In the genomic region with DNA sequence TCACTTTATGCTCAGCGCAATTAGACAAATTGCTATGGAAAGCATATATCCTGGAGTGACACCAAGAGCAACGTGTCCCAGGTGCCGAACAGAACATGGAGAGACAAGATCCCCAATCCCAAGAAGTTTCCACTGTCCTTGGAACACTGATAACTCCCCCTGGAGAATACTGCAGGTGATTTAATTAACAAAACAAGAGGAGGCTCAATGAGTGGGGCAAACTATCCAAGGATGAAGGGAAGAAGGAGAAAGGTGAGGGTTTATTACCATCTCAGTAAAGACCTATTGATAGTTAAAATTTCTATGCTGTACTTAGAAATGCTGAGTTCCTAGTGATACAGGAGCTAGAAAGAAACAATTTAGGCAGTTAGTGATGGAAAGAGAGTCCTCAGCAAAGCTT, we compare ENCODE assay signal across 21 cellular contexts. TPM values are rescaled to one million over a fixed set of nuclear protein-coding genes. Genes with fewer than 3 reads are reported as not detected.
A peak's percentile ranks its signal among the peaks of the same experiment; 100 is the strongest.
DNase-seq lines count a peak whose midpoint lies in the region; ATAC-seq and TF ChIP-seq lines count a peak whose summit lies in the region.
"Had no signal": no experiment of that assay in that cellular context is flagged by ENCODE, and none has a peak within 500 bp of the region (broad histone marks: within the 10 kb centered on the region; RNA-seq: fewer than 3 reads in every experiment).

No MANE protein-coding gene starts in this region.

- no peak for ATAC-seq in GM18870 (IDR thresholded peaks at IDR 0.05; ENCODE audit: unreplicated experiment)
- no peak for ATAC-seq in heart left ventricle

- peak overlapping the region; percentile 95 for H3K27ac Mint-ChIP-seq in Caco-2 (ENCODE audit: unreplicated experiment)
- H3K27ac Mint-ChIP-seq: HFFc6 had no signal

- peaks cover 43% of the 10 kb centered on the region for H3K4me1 Mint-ChIP-seq in Caco-2 (ENCODE audit: low read depth, unreplicated experiment)

- H3K36me3 ChIP-seq in Caco-2 (ENCODE audit: control insufficient read depth, insufficient read depth, low read length) = no peaks in the 10 kb centered on the region
- H3K36me3 ChIP-seq in HUES64 (ENCODE audit: insufficient read depth, low read length) = no peaks in the 10 kb centered on the region
- H3K36me3 ChIP-seq in neural cell (ENCODE audit: insufficient read depth, low read length) = no peaks in the 10 kb centered on the region
- no peaks in the 10 kb centered on the region for H3K36me3 ChIP-seq in heart left ventricle

- BruUV-seq in Caco-2 (replicated peaks; lab: Mats Ljungman, UMichigan) = no TSS peak

- peaks cover 12% of the 10 kb centered on the region for H3K36me3 Mint-ChIP-seq in Caco-2 (ENCODE audit: insufficient read depth, unreplicated experiment)

- peaks cover 13% of the 10 kb centered on the region for H3K9me3 Mint-ChIP-seq in Caco-2 (ENCODE audit: unreplicated experiment)
- H3K9me3 Mint-ChIP-seq: HFFc6 had no signal

- 61% methylated on average over 3 of the region's 3 CpGs for WGBS in HUES64
- 47 to 93% (median 70%) methylated on average over 3 of the region's 3 CpGs for WGBS in heart left ventricle, 4 donors

- no peaks in the 10 kb centered on the region; the same call in 1 of the 2 replicates for H3K27me3 ChIP-seq in Caco-2 (replicated peaks; ENCODE audit: control insufficient read depth, insufficient read depth, low read length)
- no peaks in the 10 kb centered on the region for H3K27me3 ChIP-seq in HUES64 (ENCODE audit: insufficient read depth, low read length)
- H3K27me3 ChIP-seq in neural cell (ENCODE audit: insufficient read depth, low read depth, low read length) = no peaks in the 10 kb centered on the region
- no peaks in the 10 kb centered on the region for H3K27me3 ChIP-seq in heart left ventricle

- H3K4me2 ChIP-seq in neural cell (ENCODE audit: low read length) = no peak overlapping the region
- H3K4me2 ChIP-seq: KMS-11 had no signal

- POLR2A ChIA-PET in Caco-2 (lab: Charles Lee) = no interaction called here

- H3F3A ChIP-seq in neural cell (ENCODE audit: insufficient read depth, low read length, poor library complexity, severe bottlenecking) = no peaks in the 10 kb centered on the region

- no peak for TF ChIP-seq CTCF in Caco-2 (IDR thresholded peaks at IDR 0.05; ENCODE audit: insufficient read depth in 1 of 2, low read depth in 1 of 2, low read length in 1 of 2, severe bottlenecking in 1 of 2, unreplicated experiment in 1 of 2)
- TF ChIP-seq CTCF in neural cell (IDR thresholded peaks at IDR 0.05; ENCODE audit: poor library complexity, severe bottlenecking) = no peak
- TF ChIP-seq CTCF in heart left ventricle (IDR thresholded peaks at IDR 0.05) = no peak

- H3K9me3 ChIP-seq in Caco-2 (peaks cover 3% of the 10 kb centered on the region; the same call in 1 of the 2 replicates), HUES64 (ENCODE audit: insufficient read depth, low read depth, low read length) (no peaks in the 10 kb centered on the region), neural cell (ENCODE audit: low read length) (no peaks in the 10 kb centered on the region), heart left ventricle (no peaks in the 10 kb centered on the region)

- DNase-seq in Caco-2 (no peak), epithelial cell of prostate (ENCODE audit: low read depth, low spot score) (no peak), HPDE6-E6E7 (ENCODE audit: extremely low spot score) (no peak), heart left ventricle (no peak)
- DNase-seq: EL, GF-D8, H7, HFFc6, IMR-90, MV-4-11, NCI-H1105 treated with DMSO at 0.1 percent for 48 hours, NCI-H2081 treated with DMSO at 0.1 percent for 48 hours, NCI-H446, NCI-H526, Right ventricle myocardium superior had no signal

- peaks cover 44% of the 10 kb centered on the region for H3K4me1 ChIP-seq in Caco-2
- peaks cover 41% of the 10 kb centered on the region for H3K4me1 ChIP-seq in HUES64 (ENCODE audit: insufficient read depth, low read length)
- H3K4me1 ChIP-seq in heart left ventricle = no peaks in the 10 kb centered on the region

- H3K27ac ChIP-seq in HUES64 (ENCODE audit: low read depth, low read length) = peak overlapping the region; percentile 81
- H3K27ac ChIP-seq in epithelial cell of prostate = peak overlapping the region; percentile 99
- H3K27ac ChIP-seq in neural cell (ENCODE audit: low read length) = no peak overlapping the region
- no peak overlapping the region for H3K27ac ChIP-seq in heart left ventricle
- H3K27ac ChIP-seq: C4-2B, KMS-11 had no signal

- CTCF ChIA-PET in Caco-2 (lab: Charles Lee) = no interaction called here

- no peaks in the 10 kb centered on the region for H3K79me2 ChIP-seq in neural cell (replicated peaks; ENCODE audit: insufficient read depth, low read length)

- H2AFZ ChIP-seq in neural cell (ENCODE audit: low read depth, low read length) = no peak overlapping the region

- intact Hi-C loops in Caco-2 (cut with micrococcal nuclease; ENCODE audit: unreplicated experiment) = no loop called here
- intact Hi-C loops in heart left ventricle (cut with DNase I) = no loop called here

- TF ChIP-seq RAD21 in neural cell (conservative IDR thresholded peaks at IDR 0.05) = no peak

- TF ChIP-seq POLR2A in heart left ventricle (IDR thresholded peaks at IDR 0.05) = no peak

- no peak for TF ChIP-seq EP300 in neural cell (conservative IDR thresholded peaks at IDR 0.05; ENCODE audit: poor library complexity, severe bottlenecking)

- no peak overlapping the region for H3K9ac ChIP-seq in HUES64 (ENCODE audit: low read depth, low read length)
- no peak overlapping the region for H3K9ac ChIP-seq in neural cell (ENCODE audit: low read length)
- H3K9ac ChIP-seq: KMS-11 had no signal

- H3K9me2 ChIP-seq in neural cell (ENCODE audit: insufficient read depth, low read length) = no peaks in the 10 kb centered on the region

- H3K27me3 Mint-ChIP-seq in Caco-2 (ENCODE audit: insufficient read depth, unreplicated experiment) = no peaks in the 10 kb centered on the region

- no peaks in the 10 kb centered on the region for H4K20me1 ChIP-seq in neural cell (ENCODE audit: insufficient read depth)

- no peak overlapping the region for H3K4me3 Mint-ChIP-seq in Caco-2 (ENCODE audit: unreplicated experiment)
- H3K4me3 Mint-ChIP-seq: HFFc6 had no signal

- H3K4me3 ChIP-seq in Caco-2 (ENCODE audit: low read depth, low read length) (no peak overlapping the region), HUES64 (ENCODE audit: low read length) (no peak overlapping the region), neural cell (ENCODE audit: low read length) (peak overlapping the region; percentile 3), heart left ventricle (no peak overlapping the region)

TF ChIP-seq in neural cell, 6 proteins besides CTCF, POLR2A, EP300 and RAD21:
- TF ChIP-seq POLR2AphosphoS5 (IDR thresholded peaks at IDR 0.05) (no peak), SMC3 (conservative IDR thresholded peaks at IDR 0.05; ENCODE audit: poor library complexity) (no peak), MXI1 (conservative IDR thresholded peaks at IDR 0.05; ENCODE audit: poor library complexity, severe bottlenecking) (no peak), TAF1 (IDR thresholded peaks at IDR 0.05; ENCODE audit: low read depth) (no peak), EZH2 (IDR thresholded peaks at IDR 0.05; ENCODE audit: borderline replicate concordance, insufficient read depth, low read length, poor library complexity, severe bottlenecking) (no peak)
- TF ChIP-seq, protein P1, sequence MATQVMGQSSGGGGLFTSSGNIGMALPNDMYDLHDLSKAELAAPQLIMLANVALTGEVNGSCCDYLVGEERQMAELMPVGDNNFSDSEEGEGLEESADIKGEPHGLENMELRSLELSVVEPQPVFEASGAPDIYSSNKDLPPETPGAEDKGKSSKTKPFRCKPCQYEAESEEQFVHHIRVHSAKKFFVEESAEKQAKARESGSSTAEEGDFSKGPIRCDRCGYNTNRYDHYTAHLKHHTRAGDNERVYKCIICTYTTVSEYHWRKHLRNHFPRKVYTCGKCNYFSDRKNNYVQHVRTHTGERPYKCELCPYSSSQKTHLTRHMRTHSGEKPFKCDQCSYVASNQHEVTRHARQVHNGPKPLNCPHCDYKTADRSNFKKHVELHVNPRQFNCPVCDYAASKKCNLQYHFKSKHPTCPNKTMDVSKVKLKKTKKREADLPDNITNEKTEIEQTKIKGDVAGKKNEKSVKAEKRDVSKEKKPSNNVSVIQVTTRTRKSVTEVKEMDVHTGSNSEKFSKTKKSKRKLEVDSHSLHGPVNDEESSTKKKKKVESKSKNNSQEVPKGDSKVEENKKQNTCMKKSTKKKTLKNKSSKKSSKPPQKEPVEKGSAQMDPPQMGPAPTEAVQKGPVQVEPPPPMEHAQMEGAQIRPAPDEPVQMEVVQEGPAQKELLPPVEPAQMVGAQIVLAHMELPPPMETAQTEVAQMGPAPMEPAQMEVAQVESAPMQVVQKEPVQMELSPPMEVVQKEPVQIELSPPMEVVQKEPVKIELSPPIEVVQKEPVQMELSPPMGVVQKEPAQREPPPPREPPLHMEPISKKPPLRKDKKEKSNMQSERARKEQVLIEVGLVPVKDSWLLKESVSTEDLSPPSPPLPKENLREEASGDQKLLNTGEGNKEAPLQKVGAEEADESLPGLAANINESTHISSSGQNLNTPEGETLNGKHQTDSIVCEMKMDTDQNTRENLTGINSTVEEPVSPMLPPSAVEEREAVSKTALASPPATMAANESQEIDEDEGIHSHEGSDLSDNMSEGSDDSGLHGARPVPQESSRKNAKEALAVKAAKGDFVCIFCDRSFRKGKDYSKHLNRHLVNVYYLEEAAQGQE (IDR thresholded peaks at IDR 0.05; ENCODE audit: borderline replicate concordance) = no peak
TF ChIP-seq in neural cell: peak in this region for 0.

RNA-seq across cellular contexts. Expression of gene EDN1, which starts 35.7 kb away (rescaled TPM):
- total RNA-seq in Caco-2 (2022) (13.5 and 14.0 TPM in 2 replicates), heart left ventricle (10 to 100 TPM in 1 of 9 donors, 1 to 10 TPM in 8; 1.0 to 11.6 (median 3.2) TPM)
- polyA plus RNA-seq in HUES64 (2013, experiment 1 of 2) = 0.65 TPM
- polyA plus RNA-seq in HUES64 (2013, experiment 2 of 2) = 1.3 TPM
- polyA plus RNA-seq in neural cell (2.2 and 2.7 TPM in 2 replicates), heart left ventricle (1 to 10 TPM; 4.1 to 6.9 TPM)
- 0.69 TPM in 1 of 2 replicates, not detected in the other for polyA minus RNA-seq in neural cell
- total RNA-seq: OCI-LY7 had no signal

Comparison
In these comparisons a context has a peak if more than half of its experiments do, and no peak if none do; other contexts are left out.
1. H3K27ac ChIP-seq: peak in HUES64 (single experiment) and epithelial cell of prostate (single experiment); none in neural cell (single experiment) and heart left ventricle (0 of 12).